26 cellular contexts compared by ENCODE assay signal in the genomic region with DNA sequence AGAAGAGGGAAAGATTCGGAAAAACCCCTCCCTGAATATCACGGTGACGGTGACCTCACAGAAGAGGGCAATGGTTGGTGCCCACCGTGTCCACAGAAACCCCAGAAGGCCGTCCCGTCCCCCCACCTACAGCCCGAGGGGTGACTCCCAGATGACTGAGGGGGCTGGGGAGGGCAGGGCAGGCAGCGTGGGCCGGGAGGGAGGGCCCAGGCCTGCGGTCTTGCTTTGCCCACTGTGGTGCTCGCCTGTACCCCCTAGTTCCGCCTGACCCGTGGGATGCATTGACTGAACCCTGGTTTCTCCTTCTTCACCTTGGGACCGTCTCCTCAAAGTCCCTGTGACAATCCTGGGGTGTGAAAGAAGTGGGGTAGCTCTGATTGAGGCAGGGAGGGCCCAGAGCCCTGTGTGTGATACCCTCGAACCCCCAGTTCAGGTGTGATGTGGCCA.
A peak's percentile ranks its signal among the peaks of the same experiment; 100 is the strongest.
DNase-seq lines count a peak whose midpoint lies in the region; ATAC-seq and TF ChIP-seq lines count a peak whose summit lies in the region.
"Had no signal": no experiment of that assay in that cellular context is flagged by ENCODE, and none has a peak within 500 bp of the region (broad histone marks: within the 10 kb centered on the region; RNA-seq: fewer than 3 reads in every experiment).

No MANE protein-coding gene starts in this region.

- no peak overlapping the region for H3K4me3 Mint-ChIP-seq in activated CD4-positive, alpha-beta T cell treated with anti-CD3 and anti-CD28 coated beads, Interleukin-2, amount 10 ng/mL, durations not matched to agents 7 days and 5 days
- no peak overlapping the region for H3K4me3 Mint-ChIP-seq in activated CD8-positive, alpha-beta memory T cell treated with anti-CD3 and anti-CD28 coated beads, Interleukin-2, amount 10 ng/mL, durations not matched to agents 7 days and 5 days
- H3K4me3 Mint-ChIP-seq: activated naive CD8-positive, alpha-beta T cell treated with anti-CD3 and anti-CD28 coated beads, Interleukin-2, amount 10 ng/mL, durations not matched to agents 7 days and 5 days; CD8-positive, alpha-beta T cell; GM23338; nephron; stimulated activated naive B cell treated with anti-CD40 and anti-IgM and Interleukin-4, amounts not matched to agents 10 μg/mL and 1 μg/mL and 100 μg/mL, for 72 hours had no signal

- TF ChIP-seq EP300 in esophagus muscularis mucosa (IDR thresholded peaks at IDR 0.05): no peak

- H3K4me1 Mint-ChIP-seq in activated CD4-positive, alpha-beta T cell treated with anti-CD3 and anti-CD28 coated beads, Interleukin-2, amount 10 ng/mL, durations not matched to agents 7 days and 5 days: no peaks in the 10 kb centered on the region
- no peaks in the 10 kb centered on the region for H3K4me1 Mint-ChIP-seq in activated CD8-positive, alpha-beta memory T cell treated with anti-CD3 and anti-CD28 coated beads, Interleukin-2, amount 10 ng/mL, durations not matched to agents 7 days and 5 days
- H3K4me1 Mint-ChIP-seq: GM23338; nephron; stimulated activated naive B cell treated with anti-CD40 and anti-IgM and Interleukin-4, amounts not matched to agents 10 μg/mL and 1 μg/mL and 100 μg/mL, for 72 hours had no signal

- CTCF ChIA-PET in activated CD4-positive, alpha-beta T cell treated with anti-CD3 and anti-CD28 coated beads, Interleukin-2, amount 10 ng/mL, durations not matched to agents 7 days and 5 days (lab: Charles Lee): interaction anchor here (0.5 kb wide), 1 partner anchor 27 kb away, joined by 3 read pairs; no protein-coding TSS in a partner anchor
- CTCF ChIA-PET in activated CD8-positive, alpha-beta memory T cell treated with anti-CD3 and anti-CD28 coated beads, Interleukin-2, amount 10 ng/mL, durations not matched to agents 7 days and 5 days (lab: Charles Lee): no interaction called here

- no peaks in the 10 kb centered on the region for H3K9me3 Mint-ChIP-seq in activated CD4-positive, alpha-beta T cell treated with anti-CD3 and anti-CD28 coated beads, Interleukin-2, amount 10 ng/mL, durations not matched to agents 7 days and 5 days
- H3K9me3 Mint-ChIP-seq in activated CD8-positive, alpha-beta memory T cell treated with anti-CD3 and anti-CD28 coated beads, Interleukin-2, amount 10 ng/mL, durations not matched to agents 7 days and 5 days (ENCODE audit: low read depth): no peaks in the 10 kb centered on the region
- H3K9me3 Mint-ChIP-seq: activated naive CD8-positive, alpha-beta T cell treated with anti-CD3 and anti-CD28 coated beads, Interleukin-2, amount 10 ng/mL, durations not matched to agents 7 days and 5 days; CD8-positive, alpha-beta T cell; GM23338; stimulated activated naive B cell treated with anti-CD40 and anti-IgM and Interleukin-4, amounts not matched to agents 10 μg/mL and 1 μg/mL and 100 μg/mL, for 72 hours had no signal

- H3K27ac Mint-ChIP-seq in activated CD4-positive, alpha-beta T cell treated with anti-CD3 and anti-CD28 coated beads, Interleukin-2, amount 10 ng/mL, durations not matched to agents 7 days and 5 days: no peak overlapping the region
- no peak overlapping the region for H3K27ac Mint-ChIP-seq in activated CD8-positive, alpha-beta memory T cell treated with anti-CD3 and anti-CD28 coated beads, Interleukin-2, amount 10 ng/mL, durations not matched to agents 7 days and 5 days
- H3K27ac Mint-ChIP-seq: activated naive CD8-positive, alpha-beta T cell treated with anti-CD3 and anti-CD28 coated beads, Interleukin-2, amount 10 ng/mL, durations not matched to agents 7 days and 5 days; CD8-positive, alpha-beta T cell; GM23338; nephron; stimulated activated naive B cell treated with anti-CD40 and anti-IgM and Interleukin-4, amounts not matched to agents 10 μg/mL and 1 μg/mL and 100 μg/mL, for 72 hours had no signal

- no peak overlapping the region for H3K4me3 ChIP-seq in esophagus muscularis mucosa
- H3K4me3 ChIP-seq: GM23338, lower lobe of right lung, mucosa of descending colon, pancreas, right lobe of liver had no signal

- H3K36me3 ChIP-seq in esophagus muscularis mucosa: no peaks in the 10 kb centered on the region
- H3K36me3 ChIP-seq: lower lobe of right lung, pancreas, right lobe of liver had no signal

- no peaks in the 10 kb centered on the region for H3K36me3 Mint-ChIP-seq in activated CD4-positive, alpha-beta T cell treated with anti-CD3 and anti-CD28 coated beads, Interleukin-2, amount 10 ng/mL, durations not matched to agents 7 days and 5 days (ENCODE audit: low read depth)
- no peaks in the 10 kb centered on the region for H3K36me3 Mint-ChIP-seq in activated CD8-positive, alpha-beta memory T cell treated with anti-CD3 and anti-CD28 coated beads, Interleukin-2, amount 10 ng/mL, durations not matched to agents 7 days and 5 days
- H3K36me3 Mint-ChIP-seq: activated naive CD8-positive, alpha-beta T cell treated with anti-CD3 and anti-CD28 coated beads, Interleukin-2, amount 10 ng/mL, durations not matched to agents 7 days and 5 days; CD8-positive, alpha-beta T cell; stimulated activated naive B cell treated with anti-CD40 and anti-IgM and Interleukin-4, amounts not matched to agents 10 μg/mL and 1 μg/mL and 100 μg/mL, for 72 hours had no signal

- POLR2A ChIA-PET in activated CD4-positive, alpha-beta T cell treated with anti-CD3 and anti-CD28 coated beads, Interleukin-2, amount 10 ng/mL, durations not matched to agents 7 days and 5 days (lab: Charles Lee): no interaction called here

- no peak for TF ChIP-seq CTCF in esophagus muscularis mucosa (IDR thresholded peaks at IDR 0.05)

- no peak for ATAC-seq in activated CD8-positive, alpha-beta memory T cell treated with anti-CD3 and anti-CD28 coated beads, Interleukin-2, amount 10 ng/mL, durations not matched to agents 7 days and 5 days
- ATAC-seq: CD8-positive, alpha-beta T cell; GM23338; lower lobe of right lung; mucosa of descending colon; pancreas; right lobe of liver; stimulated activated naive B cell treated with anti-CD40 and anti-IgM and Interleukin-4, amounts not matched to agents 10 μg/mL and 1 μg/mL and 100 μg/mL, for 72 hours had no signal

- WGBS in esophagus muscularis mucosa: 82% methylated on average over 15 of the region's 15 CpGs

- DNase-seq in activated CD4-positive, alpha-beta T cell treated with anti-CD3 and anti-CD28 coated beads for 1 hour: peak; percentile 4
- DNase-seq in activated CD4-positive, alpha-beta T cell treated with anti-CD3 and anti-CD28 coated beads, Interleukin-2, amount 10 ng/mL, durations not matched to agents 7 days and 5 days: no peak
- peak; percentile 31 for DNase-seq in activated CD8-positive, alpha-beta memory T cell treated with anti-CD3 and anti-CD28 coated beads, Interleukin-2, amount 10 ng/mL, durations not matched to agents 7 days and 5 days
- DNase-seq in islet precursor cell (peak; percentile 26), esophagus muscularis mucosa (ENCODE audit: extremely low spot score) (no peak), MV-4-11 (lab: John Stamatoyannopoulos, UW) (no peak), DMS 273 (lab: John Stamatoyannopoulos, UW; ENCODE audit: unreplicated experiment) (no peak)
- DNase-seq in stimulated activated CD8-positive, alpha-beta memory T cell treated with anti-CD3 and anti-CD28 coated beads, Interleukin-4, amount 100 ng/mL, for 48 hours: peak; percentile 2
- DNase-seq: 8988T; activated CD4-positive, alpha-beta T cell treated with anti-CD3 and anti-CD28 coated beads for 48 hours; activated naive CD8-positive, alpha-beta T cell treated with anti-CD3 and anti-CD28 coated beads, Interleukin-2, amount 10 ng/mL, durations not matched to agents 7 days and 5 days; caudate nucleus; DMS153; lower lobe of right lung; mucosa of descending colon; NCI-H1694; NCI-H510A; SK-N-SH; stimulated activated CD4-positive, alpha-beta T cell treated with anti-CD3 and anti-CD28 coated beads, Interleukin-4, amount 100 ng/mL, for 24 hours; stimulated activated naive B cell treated with anti-CD40 and anti-IgM and Interleukin-4, amounts not matched to agents 10 μg/mL and 1 μg/mL and 100 μg/mL, for 72 hours; T-helper 2 cell had no signal

- H3K27me3 ChIP-seq in esophagus muscularis mucosa: peaks cover 0 to 83% (median 7%) of the 10 kb centered on the region in 4 donors
- H3K27me3 ChIP-seq: pancreas, right lobe of liver had no signal

- no peak overlapping the region for H3K27ac ChIP-seq in esophagus muscularis mucosa (replicated peaks in 1 of 4)
- H3K27ac ChIP-seq: lower lobe of right lung, pancreas, right lobe of liver had no signal

- TF ChIP-seq POLR2A in esophagus muscularis mucosa (IDR thresholded peaks at IDR 0.05; ENCODE audit: low read depth): no peak

- no peaks in the 10 kb centered on the region for H3K27me3 Mint-ChIP-seq in activated CD4-positive, alpha-beta T cell treated with anti-CD3 and anti-CD28 coated beads, Interleukin-2, amount 10 ng/mL, durations not matched to agents 7 days and 5 days
- no peaks in the 10 kb centered on the region for H3K27me3 Mint-ChIP-seq in activated CD8-positive, alpha-beta memory T cell treated with anti-CD3 and anti-CD28 coated beads, Interleukin-2, amount 10 ng/mL, durations not matched to agents 7 days and 5 days
- H3K27me3 Mint-ChIP-seq: activated naive CD8-positive, alpha-beta T cell treated with anti-CD3 and anti-CD28 coated beads, Interleukin-2, amount 10 ng/mL, durations not matched to agents 7 days and 5 days had no signal

- H3K4me1 ChIP-seq in esophagus muscularis mucosa: peaks cover 0 to 8% (median 6%) of the 10 kb centered on the region in 4 donors
- H3K4me1 ChIP-seq: lower lobe of right lung, pancreas, right lobe of liver had no signal

- no peaks in the 10 kb centered on the region for H3K9me3 ChIP-seq in esophagus muscularis mucosa
- H3K9me3 ChIP-seq: lower lobe of right lung, mucosa of descending colon, pancreas, right lobe of liver, SK-N-SH had no signal

- intact Hi-C loops in esophagus muscularis mucosa (cut with DNase I): no loop called here

Comparison
In these comparisons a context has a peak if more than half of its experiments do, and no peak if none do; other contexts are left out.
1. DNase-seq: peak in activated CD4-positive, alpha-beta T cell treated with anti-CD3 and anti-CD28 coated beads for 1 hour (single experiment), activated CD8-positive, alpha-beta memory T cell treated with anti-CD3 and anti-CD28 coated beads, Interleukin-2, amount 10 ng/mL, durations not matched to agents 7 days and 5 days (single experiment), islet precursor cell (single experiment) and stimulated activated CD8-positive, alpha-beta memory T cell treated with anti-CD3 and anti-CD28 coated beads, Interleukin-4, amount 100 ng/mL, for 48 hours (single experiment); none in activated CD4-positive, alpha-beta T cell treated with anti-CD3 and anti-CD28 coated beads, Interleukin-2, amount 10 ng/mL, durations not matched to agents 7 days and 5 days (single experiment), esophagus muscularis mucosa (single experiment), MV-4-11 (single experiment) and DMS 273 (single experiment).